Comparison of ENCODE assay signal across 9 cellular contexts in genomic region chr2:191115801-191116200, GRCh38. TPM values are rescaled to one million over a fixed set of nuclear protein-coding genes. Genes with fewer than 3 reads are reported as not detected.
DNase-seq lines count a peak whose midpoint lies in the region; ATAC-seq and TF ChIP-seq lines count a peak whose summit lies in the region.
"Had no signal": no experiment of that assay in that cellular context is flagged by ENCODE, and none has a peak within 500 bp of the region (broad histone marks: within the 10 kb centered on the region; RNA-seq: fewer than 3 reads in every experiment).

No MANE protein-coding gene starts in this region.

- no peak for TF ChIP-seq CTCF in CD8-positive, alpha-beta T cell (IDR thresholded peaks at IDR 0.05)
- TF ChIP-seq CTCF in astrocyte of the spinal cord (IDR thresholded peaks at IDR 0.05; ENCODE audit: low read depth, low read length) = no peak

- POLR2A ChIA-PET in CD8-positive, alpha-beta T cell (lab: Charles Lee) = interaction anchor here (1.5 to 3.9 kb wide), 5 partner anchors 10 to 101 kb away, joined by 3 to 22 read pairs (median 7); partner anchors contain the start of gene STAT4

- intact Hi-C loops in CD8-positive, alpha-beta T cell (cut with DNase I, micrococcal nuclease) = loop anchor here (1.0 to 10.0 kb wide), 4 partner anchors 10 to 51 kb away; partner anchors contain the start of gene STAT4 (in 1 of the 2)
- intact Hi-C loops in cardiac septum (cut with DNase I) = no loop called here
- intact Hi-C loops in posterior vena cava (cut with DNase I) = no loop called here

- no peaks in the 10 kb centered on the region for H3K27me3 ChIP-seq in CD8-positive, alpha-beta T cell (ENCODE audit: insufficient read depth, low read length)

- no peak overlapping the region for H3K4me3 Mint-ChIP-seq in CD8-positive, alpha-beta T cell

- DNase-seq in CD8-positive, alpha-beta T cell = no peak
- DNase-seq in astrocyte of the spinal cord (ENCODE audit: low read depth, low spot score) (peak; percentile 33), DMS 273 treated with DMSO at 0.1 percent for 48 hours (lab: John Stamatoyannopoulos, UW) (no peak), cardiac septum (ENCODE audit: low spot score) (no peak), COLO829 (ENCODE audit: low spot score) (no peak), posterior vena cava (ENCODE audit: low spot score) (no peak)

- no peak overlapping the region for H3K4me3 ChIP-seq in CD8-positive, alpha-beta T cell (ENCODE audit: low read depth, low read length)
- H3K4me3 ChIP-seq in astrocyte of the spinal cord (ENCODE audit: low read depth, low read length) = no peak overlapping the region

- no peaks in the 10 kb centered on the region for H3K9me3 Mint-ChIP-seq in CD8-positive, alpha-beta T cell

- peaks cover 31% of the 10 kb centered on the region for H3K4me1 ChIP-seq in CD8-positive, alpha-beta T cell (ENCODE audit: insufficient read depth, low read length)

- peaks cover 74% of the 10 kb centered on the region for H3K4me1 Mint-ChIP-seq in CD8-positive, alpha-beta T cell (ENCODE audit: low read depth)

- peak overlapping the region; percentile 96 for H3K27ac Mint-ChIP-seq in CD8-positive, alpha-beta T cell

- peak; percentile 30 for ATAC-seq in CD8-positive, alpha-beta T cell
- ATAC-seq in GM19455 (IDR thresholded peaks at IDR 0.05; ENCODE audit: unreplicated experiment) (peak; percentile 40), HG03432 (IDR thresholded peaks at IDR 0.05; ENCODE audit: unreplicated experiment) (peak; percentile 43)

- peaks cover 73% of the 10 kb centered on the region for H3K36me3 Mint-ChIP-seq in CD8-positive, alpha-beta T cell

- H3K36me3 ChIP-seq in CD8-positive, alpha-beta T cell (ENCODE audit: insufficient read depth, low read length) = no peaks in the 10 kb centered on the region

- H3K27me3 Mint-ChIP-seq in CD8-positive, alpha-beta T cell (ENCODE audit: low read depth) = no peaks in the 10 kb centered on the region

- H3K27ac ChIP-seq in CD8-positive, alpha-beta T cell (ENCODE audit: low read depth, low read length) = no peak overlapping the region
- H3K27ac ChIP-seq: C4-2B had no signal

- H3K9me3 ChIP-seq in CD8-positive, alpha-beta T cell (ENCODE audit: low read length) = no peaks in the 10 kb centered on the region

- in situ Hi-C loops in astrocyte of the spinal cord (cut with HindIII; ENCODE audit: low sequenced_read_pairs) = no loop called here

- CTCF ChIA-PET in CD8-positive, alpha-beta T cell (lab: Charles Lee) = interaction anchor here (0.9 to 3.1 kb wide), 5 partner anchors 16 to 103 kb away, joined by 3 to 12 read pairs (median 6); no protein-coding TSS in a partner anchor

RNA-seq across cellular contexts. Expression of gene STAT4, which starts 35.0 kb away (rescaled TPM):
- total RNA-seq in CD8-positive, alpha-beta T cell = 100 to 1,000 TPM; 136 to 141 TPM
- total RNA-seq in cardiac septum (37.8 TPM), posterior vena cava (1 to 10 TPM; 2.2 to 2.5 TPM)

Comparison
In these comparisons a context has a peak if more than half of its experiments do, and no peak if none do; other contexts are left out.
1. RNA of gene STAT4, which starts 35.0 kb away (total RNA-seq): 136 to 141 TPM in CD8-positive, alpha-beta T cell and 37.8 TPM in cardiac septum (single experiment); 2.2 to 2.5 TPM in posterior vena cava; every median in the first group is over 10 times any median in the second.
2. intact Hi-C loops: an anchor here in CD8-positive, alpha-beta T cell (1.0 to 10.0 kb wide); none called in cardiac septum and posterior vena cava.
3. Peak in every context shown above with its lines, with median percentiles within 50 percentile points of each other: ATAC-seq.